2 cellular contexts compared by ENCODE assay signal in the genomic region with DNA sequence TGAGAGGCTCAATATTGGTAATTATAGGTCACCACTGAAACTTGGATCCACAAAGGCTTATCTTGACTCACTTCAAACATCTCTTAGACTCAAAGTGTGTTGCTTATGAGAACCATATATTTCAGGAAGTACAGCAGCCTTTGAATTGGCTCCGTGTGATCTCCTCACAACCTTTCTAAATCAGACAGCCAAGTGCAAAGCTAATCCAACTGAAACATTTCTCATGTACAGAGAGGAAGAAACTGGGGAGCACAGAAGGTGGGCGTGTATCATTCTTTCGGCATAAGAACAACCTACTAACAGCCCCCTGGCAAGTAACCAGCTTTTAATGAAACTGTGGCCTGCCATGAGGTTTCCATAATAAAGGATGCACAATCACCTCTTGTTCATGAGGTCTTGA.
TF ChIP-seq lines count a peak whose summit lies in the region.

No MANE protein-coding gene starts in this region.

TF ChIP-seq in GM23338, 12 proteins besides CTCF, POLR2A, EP300 and RAD21 (continued from another document):
- TF ChIP-seq ETS1 (IDR thresholded peaks at IDR 0.05) (no peak), ZNF462 (CRISPR knock-in tag; IDR thresholded peaks at IDR 0.05) (no peak), ZNF331 (CRISPR knock-in tag; IDR thresholded peaks at IDR 0.05; ENCODE audit: low read depth) (no peak), JUNB (IDR thresholded peaks at IDR 0.05; ENCODE audit: unreplicated experiment) (no peak), EZH2phosphoT487 (IDR thresholded peaks at IDR 0.05; ENCODE audit: unreplicated experiment) (no peak), EZH2 (IDR thresholded peaks at IDR 0.05; ENCODE audit: low read depth, unreplicated experiment) (no peak), ZNF114 (CRISPR knock-in tag; IDR thresholded peaks at IDR 0.05) (no peak)
- TF ChIP-seq, protein P1, sequence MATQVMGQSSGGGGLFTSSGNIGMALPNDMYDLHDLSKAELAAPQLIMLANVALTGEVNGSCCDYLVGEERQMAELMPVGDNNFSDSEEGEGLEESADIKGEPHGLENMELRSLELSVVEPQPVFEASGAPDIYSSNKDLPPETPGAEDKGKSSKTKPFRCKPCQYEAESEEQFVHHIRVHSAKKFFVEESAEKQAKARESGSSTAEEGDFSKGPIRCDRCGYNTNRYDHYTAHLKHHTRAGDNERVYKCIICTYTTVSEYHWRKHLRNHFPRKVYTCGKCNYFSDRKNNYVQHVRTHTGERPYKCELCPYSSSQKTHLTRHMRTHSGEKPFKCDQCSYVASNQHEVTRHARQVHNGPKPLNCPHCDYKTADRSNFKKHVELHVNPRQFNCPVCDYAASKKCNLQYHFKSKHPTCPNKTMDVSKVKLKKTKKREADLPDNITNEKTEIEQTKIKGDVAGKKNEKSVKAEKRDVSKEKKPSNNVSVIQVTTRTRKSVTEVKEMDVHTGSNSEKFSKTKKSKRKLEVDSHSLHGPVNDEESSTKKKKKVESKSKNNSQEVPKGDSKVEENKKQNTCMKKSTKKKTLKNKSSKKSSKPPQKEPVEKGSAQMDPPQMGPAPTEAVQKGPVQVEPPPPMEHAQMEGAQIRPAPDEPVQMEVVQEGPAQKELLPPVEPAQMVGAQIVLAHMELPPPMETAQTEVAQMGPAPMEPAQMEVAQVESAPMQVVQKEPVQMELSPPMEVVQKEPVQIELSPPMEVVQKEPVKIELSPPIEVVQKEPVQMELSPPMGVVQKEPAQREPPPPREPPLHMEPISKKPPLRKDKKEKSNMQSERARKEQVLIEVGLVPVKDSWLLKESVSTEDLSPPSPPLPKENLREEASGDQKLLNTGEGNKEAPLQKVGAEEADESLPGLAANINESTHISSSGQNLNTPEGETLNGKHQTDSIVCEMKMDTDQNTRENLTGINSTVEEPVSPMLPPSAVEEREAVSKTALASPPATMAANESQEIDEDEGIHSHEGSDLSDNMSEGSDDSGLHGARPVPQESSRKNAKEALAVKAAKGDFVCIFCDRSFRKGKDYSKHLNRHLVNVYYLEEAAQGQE (IDR thresholded peaks at IDR 0.05; ENCODE audit: unreplicated experiment) = no peak

TF ChIP-seq in H1, 55 proteins besides CTCF, POLR2A, EP300 and RAD21 (continued from another document):
- TF ChIP-seq, protein P2, sequence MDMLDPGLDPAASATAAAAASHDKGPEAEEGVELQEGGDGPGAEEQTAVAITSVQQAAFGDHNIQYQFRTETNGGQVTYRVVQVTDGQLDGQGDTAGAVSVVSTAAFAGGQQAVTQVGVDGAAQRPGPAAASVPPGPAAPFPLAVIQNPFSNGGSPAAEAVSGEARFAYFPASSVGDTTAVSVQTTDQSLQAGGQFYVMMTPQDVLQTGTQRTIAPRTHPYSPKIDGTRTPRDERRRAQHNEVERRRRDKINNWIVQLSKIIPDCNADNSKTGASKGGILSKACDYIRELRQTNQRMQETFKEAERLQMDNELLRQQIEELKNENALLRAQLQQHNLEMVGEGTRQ (IDR thresholded peaks at IDR 0.05; ENCODE audit: low read length) = no peak
- TF ChIP-seq PHF8 (conservative IDR thresholded peaks at IDR 0.05; ENCODE audit: low read depth, low read length) = no peak
- TF ChIP-seq, protein P3, sequence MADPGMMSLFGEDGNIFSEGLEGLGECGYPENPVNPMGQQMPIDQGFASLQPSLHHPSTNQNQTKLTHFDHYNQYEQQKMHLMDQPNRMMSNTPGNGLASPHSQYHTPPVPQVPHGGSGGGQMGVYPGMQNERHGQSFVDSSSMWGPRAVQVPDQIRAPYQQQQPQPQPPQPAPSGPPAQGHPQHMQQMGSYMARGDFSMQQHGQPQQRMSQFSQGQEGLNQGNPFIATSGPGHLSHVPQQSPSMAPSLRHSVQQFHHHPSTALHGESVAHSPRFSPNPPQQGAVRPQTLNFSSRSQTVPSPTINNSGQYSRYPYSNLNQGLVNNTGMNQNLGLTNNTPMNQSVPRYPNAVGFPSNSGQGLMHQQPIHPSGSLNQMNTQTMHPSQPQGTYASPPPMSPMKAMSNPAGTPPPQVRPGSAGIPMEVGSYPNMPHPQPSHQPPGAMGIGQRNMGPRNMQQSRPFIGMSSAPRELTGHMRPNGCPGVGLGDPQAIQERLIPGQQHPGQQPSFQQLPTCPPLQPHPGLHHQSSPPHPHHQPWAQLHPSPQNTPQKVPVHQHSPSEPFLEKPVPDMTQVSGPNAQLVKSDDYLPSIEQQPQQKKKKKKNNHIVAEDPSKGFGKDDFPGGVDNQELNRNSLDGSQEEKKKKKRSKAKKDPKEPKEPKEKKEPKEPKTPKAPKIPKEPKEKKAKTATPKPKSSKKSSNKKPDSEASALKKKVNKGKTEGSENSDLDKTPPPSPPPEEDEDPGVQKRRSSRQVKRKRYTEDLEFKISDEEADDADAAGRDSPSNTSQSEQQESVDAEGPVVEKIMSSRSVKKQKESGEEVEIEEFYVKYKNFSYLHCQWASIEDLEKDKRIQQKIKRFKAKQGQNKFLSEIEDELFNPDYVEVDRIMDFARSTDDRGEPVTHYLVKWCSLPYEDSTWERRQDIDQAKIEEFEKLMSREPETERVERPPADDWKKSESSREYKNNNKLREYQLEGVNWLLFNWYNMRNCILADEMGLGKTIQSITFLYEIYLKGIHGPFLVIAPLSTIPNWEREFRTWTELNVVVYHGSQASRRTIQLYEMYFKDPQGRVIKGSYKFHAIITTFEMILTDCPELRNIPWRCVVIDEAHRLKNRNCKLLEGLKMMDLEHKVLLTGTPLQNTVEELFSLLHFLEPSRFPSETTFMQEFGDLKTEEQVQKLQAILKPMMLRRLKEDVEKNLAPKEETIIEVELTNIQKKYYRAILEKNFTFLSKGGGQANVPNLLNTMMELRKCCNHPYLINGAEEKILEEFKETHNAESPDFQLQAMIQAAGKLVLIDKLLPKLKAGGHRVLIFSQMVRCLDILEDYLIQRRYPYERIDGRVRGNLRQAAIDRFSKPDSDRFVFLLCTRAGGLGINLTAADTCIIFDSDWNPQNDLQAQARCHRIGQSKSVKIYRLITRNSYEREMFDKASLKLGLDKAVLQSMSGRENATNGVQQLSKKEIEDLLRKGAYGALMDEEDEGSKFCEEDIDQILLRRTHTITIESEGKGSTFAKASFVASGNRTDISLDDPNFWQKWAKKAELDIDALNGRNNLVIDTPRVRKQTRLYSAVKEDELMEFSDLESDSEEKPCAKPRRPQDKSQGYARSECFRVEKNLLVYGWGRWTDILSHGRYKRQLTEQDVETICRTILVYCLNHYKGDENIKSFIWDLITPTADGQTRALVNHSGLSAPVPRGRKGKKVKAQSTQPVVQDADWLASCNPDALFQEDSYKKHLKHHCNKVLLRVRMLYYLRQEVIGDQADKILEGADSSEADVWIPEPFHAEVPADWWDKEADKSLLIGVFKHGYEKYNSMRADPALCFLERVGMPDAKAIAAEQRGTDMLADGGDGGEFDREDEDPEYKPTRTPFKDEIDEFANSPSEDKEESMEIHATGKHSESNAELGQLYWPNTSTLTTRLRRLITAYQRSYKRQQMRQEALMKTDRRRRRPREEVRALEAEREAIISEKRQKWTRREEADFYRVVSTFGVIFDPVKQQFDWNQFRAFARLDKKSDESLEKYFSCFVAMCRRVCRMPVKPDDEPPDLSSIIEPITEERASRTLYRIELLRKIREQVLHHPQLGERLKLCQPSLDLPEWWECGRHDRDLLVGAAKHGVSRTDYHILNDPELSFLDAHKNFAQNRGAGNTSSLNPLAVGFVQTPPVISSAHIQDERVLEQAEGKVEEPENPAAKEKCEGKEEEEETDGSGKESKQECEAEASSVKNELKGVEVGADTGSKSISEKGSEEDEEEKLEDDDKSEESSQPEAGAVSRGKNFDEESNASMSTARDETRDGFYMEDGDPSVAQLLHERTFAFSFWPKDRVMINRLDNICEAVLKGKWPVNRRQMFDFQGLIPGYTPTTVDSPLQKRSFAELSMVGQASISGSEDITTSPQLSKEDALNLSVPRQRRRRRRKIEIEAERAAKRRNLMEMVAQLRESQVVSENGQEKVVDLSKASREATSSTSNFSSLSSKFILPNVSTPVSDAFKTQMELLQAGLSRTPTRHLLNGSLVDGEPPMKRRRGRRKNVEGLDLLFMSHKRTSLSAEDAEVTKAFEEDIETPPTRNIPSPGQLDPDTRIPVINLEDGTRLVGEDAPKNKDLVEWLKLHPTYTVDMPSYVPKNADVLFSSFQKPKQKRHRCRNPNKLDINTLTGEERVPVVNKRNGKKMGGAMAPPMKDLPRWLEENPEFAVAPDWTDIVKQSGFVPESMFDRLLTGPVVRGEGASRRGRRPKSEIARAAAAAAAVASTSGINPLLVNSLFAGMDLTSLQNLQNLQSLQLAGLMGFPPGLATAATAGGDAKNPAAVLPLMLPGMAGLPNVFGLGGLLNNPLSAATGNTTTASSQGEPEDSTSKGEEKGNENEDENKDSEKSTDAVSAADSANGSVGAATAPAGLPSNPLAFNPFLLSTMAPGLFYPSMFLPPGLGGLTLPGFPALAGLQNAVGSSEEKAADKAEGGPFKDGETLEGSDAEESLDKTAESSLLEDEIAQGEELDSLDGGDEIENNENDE (IDR thresholded peaks at IDR 0.05; ENCODE audit: insufficient replicate concordance, low read length) = no peak
